In the genomic region with DNA sequence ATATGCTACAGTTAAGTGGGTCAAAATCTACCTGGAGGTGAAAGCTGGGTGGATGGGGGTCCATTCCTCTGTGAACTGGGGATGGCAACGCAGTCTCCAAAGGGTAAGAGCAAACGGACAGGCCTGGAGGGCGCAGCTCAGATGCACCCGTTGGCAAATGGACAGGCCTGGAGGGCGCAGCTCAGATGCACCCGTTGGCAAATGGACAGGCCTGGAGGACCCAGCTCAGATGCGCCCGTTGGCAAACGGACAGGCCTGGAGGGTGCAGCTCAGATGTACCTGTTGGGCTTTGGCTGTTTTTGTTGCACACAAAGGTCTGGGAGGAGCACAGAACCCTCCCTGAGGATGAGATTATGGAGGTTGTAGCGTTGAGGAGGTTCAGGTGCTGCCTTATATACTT, we compare ENCODE assay signal across 5 cellular contexts.
"Had no signal": no experiment of that assay in that cellular context is flagged by ENCODE, and none has a peak within 500 bp of the region (broad histone marks: within the 10 kb centered on the region; RNA-seq: fewer than 3 reads in every experiment).

No MANE protein-coding gene starts in this region.

- H3K36me3 Mint-ChIP-seq: IgD-negative memory B cell had no signal

- H3K27ac Mint-ChIP-seq: GM23338, IgD-negative memory B cell had no signal

- H3K4me3 ChIP-seq: GM23338 had no signal

- H3K27ac ChIP-seq: HL-60 had no signal

- H3K4me3 Mint-ChIP-seq: GM23338, H9, IgD-negative memory B cell had no signal

- DNase-seq: H9, HCEC 1CT had no signal

- H3K4me1 Mint-ChIP-seq: GM23338, IgD-negative memory B cell had no signal

- H3K27me3 Mint-ChIP-seq: IgD-negative memory B cell had no signal
